In the genomic region with DNA sequence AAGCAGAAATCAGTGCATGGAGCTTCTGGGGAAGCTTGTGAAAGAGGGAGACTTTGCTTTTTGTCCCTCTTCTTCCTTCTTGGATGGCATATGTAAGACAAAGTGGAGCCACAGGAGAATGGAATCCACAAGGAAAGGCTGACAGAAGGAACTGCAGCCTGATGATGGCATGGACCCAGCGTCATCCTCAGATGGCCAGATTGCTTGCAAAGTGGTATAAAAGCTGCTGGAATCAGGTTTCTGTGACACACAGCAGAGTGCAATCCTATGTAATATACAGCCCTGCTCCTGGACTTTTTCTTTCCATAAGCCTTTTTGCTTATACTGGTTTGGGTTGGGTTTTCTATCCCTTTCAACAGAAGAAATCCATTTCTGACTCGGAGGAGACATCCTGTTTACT, we compare ENCODE assay signal across 14 cellular contexts. TPM values are rescaled to one million over a fixed set of nuclear protein-coding genes. Genes with fewer than 3 reads are reported as not detected.
DNase-seq lines count a peak whose midpoint lies in the region; ATAC-seq and TF ChIP-seq lines count a peak whose summit lies in the region.
"Had no signal": no experiment of that assay in that cellular context is flagged by ENCODE, and none has a peak within 500 bp of the region (broad histone marks: within the 10 kb centered on the region; RNA-seq: fewer than 3 reads in every experiment).

No MANE protein-coding gene starts in this region.

- no peak overlapping the region for H3K4me3 Mint-ChIP-seq in activated T-helper 1 cell treated with anti-CD3 and anti-CD28 coated beads, Interleukin-12 subunit alpha, Interleukin-12 subunit beta, Interleukin-2, Interleukin-4 antibody, amounts not matched to agents 30 ng/mL and 10 ng/mL and 1 ng/mL, durations not matched to agents 14 hours and 24 hours and 36 hours
- H3K4me3 Mint-ChIP-seq: CD4-positive, alpha-beta T cell had no signal

- DNase-seq in EL: peak; percentile 52
- DNase-seq in left ventricle myocardium superior: no peak
- DNase-seq in inferior parietal cortex (ENCODE audit: extremely low spot score): no peak
- DNase-seq in activated T-helper 1 cell treated with anti-CD3 and anti-CD28 coated beads, Interleukin-12 subunit alpha, Interleukin-12 subunit beta, Interleukin-2, Interleukin-4 antibody, amounts not matched to agents 30 ng/mL and 10 ng/mL and 1 ng/mL, durations not matched to agents 14 hours and 24 hours and 36 hours (ENCODE audit: low spot score): no peak
- no peak for DNase-seq in NCI-H2227 (lab: John Stamatoyannopoulos, UW; ENCODE audit: unreplicated experiment)
- no peak for DNase-seq in NCI-H69 (lab: John Stamatoyannopoulos, UW)
- DNase-seq: CD4-positive, alpha-beta T cell; GF-D8; NCI-H1930; SJCRH30 had no signal

- H3K4me1 Mint-ChIP-seq in activated T-helper 1 cell treated with anti-CD3 and anti-CD28 coated beads, Interleukin-12 subunit alpha, Interleukin-12 subunit beta, Interleukin-2, Interleukin-4 antibody, amounts not matched to agents 30 ng/mL and 10 ng/mL and 1 ng/mL, durations not matched to agents 14 hours and 24 hours and 36 hours (ENCODE audit: low read depth): peaks cover 15% of the 10 kb centered on the region

- no peaks in the 10 kb centered on the region for H3K36me3 ChIP-seq in skeletal muscle satellite cell (ENCODE audit: insufficient read depth, low read length)
- H3K36me3 ChIP-seq: cardiac muscle cell, HAP-1, SJCRH30 had no signal

- H3K36me3 Mint-ChIP-seq in activated T-helper 1 cell treated with anti-CD3 and anti-CD28 coated beads, Interleukin-12 subunit alpha, Interleukin-12 subunit beta, Interleukin-2, Interleukin-4 antibody, amounts not matched to agents 30 ng/mL and 10 ng/mL and 1 ng/mL, durations not matched to agents 14 hours and 24 hours and 36 hours (ENCODE audit: low read depth): no peaks in the 10 kb centered on the region

- intact Hi-C loops in left ventricle myocardium superior (cut with micrococcal nuclease): no loop called here
- intact Hi-C loops in activated T-helper 1 cell treated with anti-CD3 and anti-CD28 coated beads, Interleukin-12 subunit alpha, Interleukin-12 subunit beta, Interleukin-2, Interleukin-4 antibody, amounts not matched to agents 30 ng/mL and 10 ng/mL and 1 ng/mL, durations not matched to agents 14 hours and 24 hours and 36 hours (cut with micrococcal nuclease): loop anchor here (1.0 kb wide), 1 partner anchor 59 kb away; no protein-coding TSS in a partner anchor

- no peaks in the 10 kb centered on the region for H3K27me3 ChIP-seq in skeletal muscle satellite cell (ENCODE audit: control insufficient read depth, insufficient read depth, low read length)
- H3K27me3 ChIP-seq: cardiac muscle cell, SJCRH30 had no signal

- H3K9me3 ChIP-seq in skeletal muscle satellite cell (replicated peaks; ENCODE audit: low read length): no peaks in the 10 kb centered on the region
- H3K9me3 ChIP-seq: HAP-1, SJCRH30 had no signal

- peak; percentile 40 for ATAC-seq in left ventricle myocardium superior

- no peak overlapping the region for H3K27ac Mint-ChIP-seq in activated T-helper 1 cell treated with anti-CD3 and anti-CD28 coated beads, Interleukin-12 subunit alpha, Interleukin-12 subunit beta, Interleukin-2, Interleukin-4 antibody, amounts not matched to agents 30 ng/mL and 10 ng/mL and 1 ng/mL, durations not matched to agents 14 hours and 24 hours and 36 hours
- H3K27ac Mint-ChIP-seq: CD4-positive, alpha-beta T cell had no signal

- H3K4me3 ChIP-seq in WI38 (ENCODE audit: low read depth, low read length) (peak overlapping the region; percentile 28), skeletal muscle satellite cell (ENCODE audit: low read length) (peak overlapping the region; percentile 16)
- H3K4me3 ChIP-seq: cardiac muscle cell, HAP-1, SJCRH30 had no signal

- H3K4me1 ChIP-seq in skeletal muscle satellite cell (ENCODE audit: control insufficient read depth, insufficient read depth, low read length): peaks cover 20% of the 10 kb centered on the region
- H3K4me1 ChIP-seq: HAP-1, SJCRH30 had no signal

- peak overlapping the region; percentile 45 for H3K4me2 ChIP-seq in skeletal muscle satellite cell (ENCODE audit: low read length)

- H3K9me3 Mint-ChIP-seq in activated T-helper 1 cell treated with anti-CD3 and anti-CD28 coated beads, Interleukin-12 subunit alpha, Interleukin-12 subunit beta, Interleukin-2, Interleukin-4 antibody, amounts not matched to agents 30 ng/mL and 10 ng/mL and 1 ng/mL, durations not matched to agents 14 hours and 24 hours and 36 hours: no peaks in the 10 kb centered on the region
- H3K9me3 Mint-ChIP-seq: CD4-positive, alpha-beta T cell had no signal

- H3K27me3 Mint-ChIP-seq in activated T-helper 1 cell treated with anti-CD3 and anti-CD28 coated beads, Interleukin-12 subunit alpha, Interleukin-12 subunit beta, Interleukin-2, Interleukin-4 antibody, amounts not matched to agents 30 ng/mL and 10 ng/mL and 1 ng/mL, durations not matched to agents 14 hours and 24 hours and 36 hours (ENCODE audit: insufficient read depth): no peaks in the 10 kb centered on the region

- H3K9ac ChIP-seq in skeletal muscle satellite cell (ENCODE audit: low read depth, low read length): peak overlapping the region; percentile 49

- no peak for TF ChIP-seq CTCF in WI38 (IDR thresholded peaks at IDR 0.05; ENCODE audit: low read depth, low read length)

RNA-seq across cellular contexts. Expression of a gene that starts 31.5 kb away (rescaled TPM):
- 439 TPM for total RNA-seq in left ventricle myocardium superior
- 652 and 1,273 TPM in 2 replicates for total RNA-seq in skeletal muscle satellite cell (2012; rRNA removed)
- total RNA-seq in activated T-helper 1 cell treated with anti-CD3 and anti-CD28 coated beads, Interleukin-12 subunit alpha, Interleukin-12 subunit beta, Interleukin-2, Interleukin-4 antibody, amounts not matched to agents 30 ng/mL and 10 ng/mL and 1 ng/mL, durations not matched to agents 14 hours and 24 hours and 36 hours: not detected in 2 replicates

RNA-seq across cellular contexts. Expression of a gene that starts 40.3 kb away (rescaled TPM):
- total RNA-seq in left ventricle myocardium superior: 63.2 TPM
- 81.4 and 100 TPM in 2 replicates for total RNA-seq in skeletal muscle satellite cell (2012; rRNA removed)
- total RNA-seq in activated T-helper 1 cell treated with anti-CD3 and anti-CD28 coated beads, Interleukin-12 subunit alpha, Interleukin-12 subunit beta, Interleukin-2, Interleukin-4 antibody, amounts not matched to agents 30 ng/mL and 10 ng/mL and 1 ng/mL, durations not matched to agents 14 hours and 24 hours and 36 hours: 72.5 and 83.7 TPM in 2 replicates

RNA-seq across cellular contexts. Expression of a gene that starts 53.6 kb away (rescaled TPM):
- total RNA-seq in left ventricle myocardium superior: 125 TPM
- 161 and 166 TPM in 2 replicates for total RNA-seq in skeletal muscle satellite cell (2012; rRNA removed)
- total RNA-seq in activated T-helper 1 cell treated with anti-CD3 and anti-CD28 coated beads, Interleukin-12 subunit alpha, Interleukin-12 subunit beta, Interleukin-2, Interleukin-4 antibody, amounts not matched to agents 30 ng/mL and 10 ng/mL and 1 ng/mL, durations not matched to agents 14 hours and 24 hours and 36 hours: 340 and 348 TPM in 2 replicates

Comparison
In these comparisons a context has a peak if more than half of its experiments do, and no peak if none do; other contexts are left out.
1. RNA of a gene that starts 31.5 kb away (total RNA-seq): 439 TPM in left ventricle myocardium superior (single experiment); not detected in activated T-helper 1 cell treated with anti-CD3 and anti-CD28 coated beads, Interleukin-12 subunit alpha, Interleukin-12 subunit beta, Interleukin-2, Interleukin-4 antibody, amounts not matched to agents 30 ng/mL and 10 ng/mL and 1 ng/mL, durations not matched to agents 14 hours and 24 hours and 36 hours; every median in the first group is over 100 times any median in the second.